In genomic region chr22:31660860-31661341, GRCh38 we compare ENCODE assay signal across 8 cellular contexts. TPM values are rescaled to one million over a fixed set of nuclear protein-coding genes. Genes with fewer than 3 reads are reported as not detected.
A peak's percentile ranks its signal among the peaks of the same experiment; 100 is the strongest.
DNase-seq lines count a peak whose midpoint lies in the region; FAIRE-seq and TF ChIP-seq lines count a peak whose summit lies in the region.
"Not testable (repeated sequence)": the region's sequence is repeated elsewhere in the genome, so short reads cannot be mapped to it uniquely, and the experiment has no call there.

No MANE protein-coding gene starts in this region.

- FAIRE-seq in small intestine (lab: Jason Lieb, UNC): not testable (repeated sequence)

- H3K9me3 ChIP-seq in esophagus (ENCODE audit: control insufficient read depth in 2 of 2, insufficient read depth in 1 of 2, low read depth in 1 of 2, low read length in 1 of 2); small intestine (ENCODE audit: control insufficient read depth, low read depth): not testable (repeated sequence)

- TF ChIP-seq CTCF in GM12875 (IDR thresholded peaks at IDR 0.05; ENCODE audit: borderline replicate concordance, insufficient read depth, low read depth, low read length): not testable (repeated sequence)

- peak overlapping the region; percentile 83 for H3K4me3 ChIP-seq in GM12875 (ENCODE audit: low read depth, low read length)
- peak overlapping the region; percentile 71 to 92 for H3K4me3 ChIP-seq in esophagus (ENCODE audit: low read depth in 1 of 2, low read length in 2 of 2)
- peak overlapping the region in 1 of 2 donors; percentile 70 for H3K4me3 ChIP-seq in small intestine (ENCODE audit: low read depth in 1 of 2, low read length in 2 of 2)

- not testable (repeated sequence) for H3K36me3 ChIP-seq in esophagus (ENCODE audit: control insufficient read depth in 2 of 2, insufficient read depth in 2 of 2, low read length in 1 of 2); small intestine (ENCODE audit: control insufficient read depth in 2 of 2, insufficient read depth in 2 of 2, low read length in 2 of 2)

- H3K36me3 Mint-ChIP-seq in T-helper 2 cell treated with Interferon-gamma antibody and Interleukin-4, amounts not matched to agents 5 μg/mL and 100 μg/mL, for 36 hours (ENCODE audit: low read depth); activated naive CD8-positive, alpha-beta T cell: not testable (repeated sequence)

- DNase-seq in A172 (ENCODE audit: low spot score) (peak; percentile 62), LoVo (ENCODE audit: low spot score) (peak; percentile 84), lung microvascular endothelial cell (ENCODE audit: low read depth in 2 of 2) (peak; percentile 61 to 79), small intestine (peak; percentile 59)
- peak; percentile 49 for DNase-seq in T-helper 2 cell treated with Interferon-gamma antibody and Interleukin-4, amounts not matched to agents 5 μg/mL and 100 μg/mL, for 36 hours (ENCODE audit: low spot score)

- H3K4me1 Mint-ChIP-seq in T-helper 2 cell treated with Interferon-gamma antibody and Interleukin-4, amounts not matched to agents 5 μg/mL and 100 μg/mL, for 36 hours (ENCODE audit: low read depth): peaks cover 24% of the 10 kb centered on the region
- peaks cover 34% of the 10 kb centered on the region for H3K4me1 Mint-ChIP-seq in activated naive CD8-positive, alpha-beta T cell (ENCODE audit: low read depth)

- not testable (repeated sequence) for H3K27me3 ChIP-seq in esophagus (ENCODE audit: control insufficient read depth in 1 of 2, insufficient read depth in 2 of 2, low read length in 2 of 2); small intestine (ENCODE audit: control insufficient read depth in 2 of 2, insufficient read depth in 2 of 2, low read length in 2 of 2)

- H3K27me3 Mint-ChIP-seq in T-helper 2 cell treated with Interferon-gamma antibody and Interleukin-4, amounts not matched to agents 5 μg/mL and 100 μg/mL, for 36 hours (ENCODE audit: low read depth); activated naive CD8-positive, alpha-beta T cell: not testable (repeated sequence)

- H3K4me1 ChIP-seq in esophagus (ENCODE audit: control insufficient read depth in 2 of 2, insufficient read depth in 2 of 2, low read length in 1 of 2); small intestine (ENCODE audit: control insufficient read depth in 2 of 2, insufficient read depth in 1 of 2, low read depth in 1 of 2, low read length in 1 of 2): not testable (repeated sequence)

- H3K27ac ChIP-seq in esophagus (ENCODE audit: low read depth in 2 of 2, low read length in 1 of 2): peak overlapping the region; percentile 97 to 99
- peak overlapping the region; percentile 86 to 96 for H3K27ac ChIP-seq in small intestine (ENCODE audit: low read depth in 1 of 2, low read length in 1 of 2)

- 32 to 41% methylated on average over 10 of the region's 10 CpGs for WGBS in esophagus, 2 donors
- WGBS in small intestine, 3 donors: 19 to 42% (median 27%) methylated on average over 10 of the region's 10 CpGs

- H3K27ac Mint-ChIP-seq in T-helper 2 cell treated with Interferon-gamma antibody and Interleukin-4, amounts not matched to agents 5 μg/mL and 100 μg/mL, for 36 hours: peak overlapping the region; percentile 97
- peak overlapping the region; percentile 98 for H3K27ac Mint-ChIP-seq in activated naive CD8-positive, alpha-beta T cell

- H3K9me3 Mint-ChIP-seq in T-helper 2 cell treated with Interferon-gamma antibody and Interleukin-4, amounts not matched to agents 5 μg/mL and 100 μg/mL, for 36 hours; activated naive CD8-positive, alpha-beta T cell (ENCODE audit: low read depth): not testable (repeated sequence)

- H3K4me3 Mint-ChIP-seq in T-helper 2 cell treated with Interferon-gamma antibody and Interleukin-4, amounts not matched to agents 5 μg/mL and 100 μg/mL, for 36 hours: peak overlapping the region; percentile 97
- H3K4me3 Mint-ChIP-seq in activated naive CD8-positive, alpha-beta T cell: peak overlapping the region; percentile 99

RNA-seq across cellular contexts. Expression of gene PISD, which starts 1.1 kb away (rescaled TPM):
- total RNA-seq in A172 (2014; rRNA removed; shearing (Covaris generic)): 24.0 and 28.2 TPM in 2 replicates
- polyA plus RNA-seq in esophagus (10 to 100 TPM; 24.7 to 30.4 TPM), small intestine (10 to 100 TPM; 17.3 to 28.3 (median 25.0) TPM)
- total RNA-seq in lung microvascular endothelial cell: 19.6 and 29.6 TPM in 2 replicates
